10 cellular contexts compared by ENCODE assay signal in genomic region chr13:94154362-94154761, GRCh38.
DNase-seq lines count a peak whose midpoint lies in the region; ATAC-seq, FAIRE-seq and TF ChIP-seq lines count a peak whose summit lies in the region.
"Had no signal": no experiment of that assay in that cellular context is flagged by ENCODE, and none has a peak within 500 bp of the region (broad histone marks: within the 10 kb centered on the region; RNA-seq: fewer than 3 reads in every experiment).

No MANE protein-coding gene starts in this region.

- H3K9me3 ChIP-seq in GM23248 (ENCODE audit: low read depth) (no peaks in the 10 kb centered on the region), adrenal gland (replicated peaks in 1 of 3) (no peaks in the 10 kb centered on the region), gastroesophageal sphincter (no peaks in the 10 kb centered on the region)
- H3K9me3 ChIP-seq: esophagus squamous epithelium had no signal

- H3K27me3 ChIP-seq in GM23248 (replicated peaks; ENCODE audit: insufficient read depth) (no peaks in the 10 kb centered on the region), adrenal gland (no peaks in the 10 kb centered on the region), gastroesophageal sphincter (no peaks in the 10 kb centered on the region)
- H3K27me3 ChIP-seq: esophagus squamous epithelium had no signal

- no peak for FAIRE-seq in urothelium cell line (lab: Jason Lieb, UNC)

- H3K4me1 ChIP-seq in GM23248 (ENCODE audit: insufficient read depth) (peaks cover 9% of the 10 kb centered on the region; the same call in 1 of the 2 replicates), adrenal gland (replicated peaks in 1 of 2) (no peaks in the 10 kb centered on the region), gastroesophageal sphincter (no peaks in the 10 kb centered on the region)

- no peak overlapping the region for H3K4me2 ChIP-seq in GM23248 (ENCODE audit: unreplicated experiment)

- H3F3A ChIP-seq in GM23248 (ENCODE audit: insufficient read depth) = no peaks in the 10 kb centered on the region

- TF ChIP-seq EP300 in gastroesophageal sphincter (IDR thresholded peaks at IDR 0.05) = no peak

- H3K79me2 ChIP-seq in GM23248 (ENCODE audit: insufficient read depth) = no peaks in the 10 kb centered on the region

- no peak overlapping the region for H3K9ac ChIP-seq in GM23248

- peak; percentile 50 for DNase-seq in GM23248
- DNase-seq in adrenal gland = peak; percentile 64 to 91 (median 88)
- peak; percentile 80 for DNase-seq in skeletal muscle cell (ENCODE audit: low read depth)
- DNase-seq in urothelium cell line (ENCODE audit: low spot score) = no peak
- DNase-seq in GM13977 (ENCODE audit: low spot score) = no peak
- no peak for DNase-seq in RPMI8226
- DNase-seq: esophagus squamous epithelium, NCI-H748 treated with DMSO at 0.1 percent for 48 hours had no signal

- intact Hi-C loops in adrenal gland (cut with DNase I) = no loop called here

- no peak for TF ChIP-seq CTCF in adrenal gland (IDR thresholded peaks at IDR 0.05)
- TF ChIP-seq CTCF in gastroesophageal sphincter (IDR thresholded peaks at IDR 0.05) = no peak
- TF ChIP-seq CTCF in GM13977 (IDR thresholded peaks at IDR 0.05; ENCODE audit: extremely low read depth, insufficient read depth, missing control alignments) = no peak

- ATAC-seq in gastroesophageal sphincter = peak; percentile 29
- ATAC-seq in GM21529 (IDR thresholded peaks at IDR 0.05; ENCODE audit: unreplicated experiment) = no peak

- no peaks in the 10 kb centered on the region for H4K20me1 ChIP-seq in GM23248 (ENCODE audit: insufficient read depth)

- TF ChIP-seq POLR2A in adrenal gland (IDR thresholded peaks at IDR 0.05) = no peak
- TF ChIP-seq POLR2A in gastroesophageal sphincter (IDR thresholded peaks at IDR 0.05) = no peak

- no peaks in the 10 kb centered on the region for H3K9me2 ChIP-seq in GM23248 (ENCODE audit: insufficient read depth)

- in situ Hi-C loops in GM23248 (cut with MboI) (no loop called here), GM13977 (cut with MboI; ENCODE audit: low pct_unique_long_range_greater_than_20kb, low sequenced_read_pairs, unreplicated experiment) (no loop called here)

- H3K36me3 ChIP-seq in GM23248 (ENCODE audit: low read depth) = no peaks in the 10 kb centered on the region
- no peaks in the 10 kb centered on the region for H3K36me3 ChIP-seq in adrenal gland (replicated peaks in 1 of 2)
- H3K36me3 ChIP-seq in gastroesophageal sphincter = no peaks in the 10 kb centered on the region
- H3K36me3 ChIP-seq: esophagus squamous epithelium had no signal

- H3K4me3 ChIP-seq in GM23248 (no peak overlapping the region), adrenal gland (no peak overlapping the region), gastroesophageal sphincter (no peak overlapping the region), skeletal muscle cell (ENCODE audit: low read depth, low read length) (no peak overlapping the region)
- H3K4me3 ChIP-seq: esophagus squamous epithelium had no signal

- no peak overlapping the region for H3K27ac ChIP-seq in GM23248
- H3K27ac ChIP-seq in adrenal gland = no peak overlapping the region
- H3K27ac ChIP-seq in gastroesophageal sphincter = no peak overlapping the region
- H3K27ac ChIP-seq: esophagus squamous epithelium had no signal

- H2AFZ ChIP-seq in GM23248 = no peak overlapping the region

- 12 to 24% methylated on average over 1 of the region's 1 CpG for WGBS in GM23248 (ENCODE audit: low coverage in 1 of 2, low lambda C conversion rate in 2 of 2, missing lambda C conversion rate in 2 of 2), 2 experiments
- WGBS in adrenal gland, 4 donors = 27 to 36% (median 30%) methylated on average over 1 of the region's 1 CpG
- WGBS in gastroesophageal sphincter (ENCODE audit: low coverage in 1 of 2), 2 donors = 64 to 75% methylated on average over 1 of the region's 1 CpG

Comparison
In these comparisons a context has a peak if more than half of its experiments do, and no peak if none do; other contexts are left out.
1. DNase-seq: peak in GM23248 (single experiment), adrenal gland (7 of 7) and skeletal muscle cell (single experiment); none in urothelium cell line (single experiment), GM13977 (single experiment) and RPMI8226 (single experiment).